ENCODE assay signal across 14 cellular contexts in genomic region chr11:62122076-62122475, GRCh38. TPM values are rescaled to one million over a fixed set of nuclear protein-coding genes. Genes with fewer than 3 reads are reported as not detected.
DNase-seq lines count a peak whose midpoint lies in the region; ATAC-seq, FAIRE-seq and TF ChIP-seq lines count a peak whose summit lies in the region.
"Had no signal": no experiment of that assay in that cellular context is flagged by ENCODE, and none has a peak within 500 bp of the region (broad histone marks: within the 10 kb centered on the region; RNA-seq: fewer than 3 reads in every experiment).

No MANE protein-coding gene starts in this region.

- no peaks in the 10 kb centered on the region for H3K36me3 Mint-ChIP-seq in neural progenitor cell
- peaks cover 3 to 7% of the 10 kb centered on the region in 2 donors for H3K36me3 Mint-ChIP-seq in activated T-cell treated with anti-CD3 and anti-CD28 coated beads, Interleukin-2, amount 50 U/mL, for 72 hours (ENCODE audit: insufficient read depth in 2 of 2)
- peaks cover 26% of the 10 kb centered on the region for H3K36me3 Mint-ChIP-seq in activated T-cell treated with anti-CD3 and anti-CD28 coated beads, Interleukin-2, amount 50 U/mL, for 24 hours (ENCODE audit: low read depth)

- peak overlapping the region; percentile 39 for H3K27ac Mint-ChIP-seq in neural progenitor cell
- H3K27ac Mint-ChIP-seq in activated T-cell treated with anti-CD3 and anti-CD28 coated beads, Interleukin-2, amount 50 U/mL, for 72 hours = no peak overlapping the region
- no peak overlapping the region for H3K27ac Mint-ChIP-seq in activated T-cell treated with anti-CD3 and anti-CD28 coated beads, Interleukin-2, amount 50 U/mL, for 24 hours
- H3K27ac Mint-ChIP-seq: T-helper 1 cell treated with Interleukin-12 subunit alpha and Interleukin-12 subunit beta and Interleukin-4 antibody, amounts not matched to agents 30 μg/mL and 1 μg/mL, for 36 hours had no signal

- H3K79me2 ChIP-seq in MM.1S (ENCODE audit: low read length) (peaks cover 33% of the 10 kb centered on the region), K562 (ENCODE audit: control insufficient read depth, insufficient read depth, low read length) (peaks cover 33% of the 10 kb centered on the region), neural progenitor cell (ENCODE audit: low read depth) (peaks cover 32% of the 10 kb centered on the region)

- H3K9me3 ChIP-seq in MM.1S (replicated peaks; ENCODE audit: insufficient read depth, low read length) = no peaks in the 10 kb centered on the region
- no peaks in the 10 kb centered on the region for H3K9me3 ChIP-seq in K562 (replicated peaks; ENCODE audit: control insufficient read depth, insufficient read depth, low read depth, low read length)
- H3K9me3 ChIP-seq in neural progenitor cell (ENCODE audit: low read depth) = no peaks in the 10 kb centered on the region
- H3K9me3 ChIP-seq: left lung, thoracic aorta had no signal

- H3K36me3 ChIP-seq in MM.1S (replicated peaks; ENCODE audit: insufficient read depth, low read length) (no peaks in the 10 kb centered on the region), K562 (ENCODE audit: control insufficient read depth, insufficient read depth, low read length) (peaks cover 15% of the 10 kb centered on the region), neural progenitor cell (no peaks in the 10 kb centered on the region)
- H3K36me3 ChIP-seq: left lung, thoracic aorta had no signal

- POLR2A ChIA-PET in K562 (lab: Yijun Ruan, JAX) = no interaction called here

- no peaks in the 10 kb centered on the region for H3K9me1 ChIP-seq in K562 (ENCODE audit: control insufficient read depth, insufficient read depth, low read length)

- H3K27ac ChIP-seq in MM.1S (ENCODE audit: low read length) (no peak overlapping the region), K562 (ENCODE audit: extremely low read depth, low read depth, low read length) (no peak overlapping the region), neural progenitor cell (no peak overlapping the region)
- H3K27ac ChIP-seq: left lung, thoracic aorta had no signal

- H4K20me1 ChIP-seq in MM.1S (ENCODE audit: insufficient read depth, low read length) (no peaks in the 10 kb centered on the region), K562 (replicated peaks; ENCODE audit: control insufficient read depth, insufficient read depth, low read length) (peaks cover 13% of the 10 kb centered on the region; the same call in 1 of the 2 replicates), neural progenitor cell (ENCODE audit: low read depth) (peaks cover 27% of the 10 kb centered on the region)

- H2AFZ ChIP-seq in MM.1S (ENCODE audit: low read length) (no peak overlapping the region), K562 (ENCODE audit: low read depth, low read length) (peak overlapping the region; percentile 61), neural progenitor cell (replicated peaks) (peak overlapping the region; percentile 99)

- no peak overlapping the region for H3K4me2 ChIP-seq in MM.1S (ENCODE audit: low read depth, low read length)
- no peak overlapping the region for H3K4me2 ChIP-seq in K562 (ENCODE audit: insufficient read depth, low read length)
- H3K4me2 ChIP-seq in neural progenitor cell = no peak overlapping the region

- H3K4me1 Mint-ChIP-seq in neural progenitor cell = peaks cover 32% of the 10 kb centered on the region
- peaks cover 28% of the 10 kb centered on the region for H3K4me1 Mint-ChIP-seq in activated T-cell treated with anti-CD3 and anti-CD28 coated beads, Interleukin-2, amount 50 U/mL, for 72 hours (ENCODE audit: low read depth)
- peaks cover 27% of the 10 kb centered on the region for H3K4me1 Mint-ChIP-seq in activated T-cell treated with anti-CD3 and anti-CD28 coated beads, Interleukin-2, amount 50 U/mL, for 24 hours (ENCODE audit: low read depth)

- H3K9me2 ChIP-seq in MM.1S (replicated peaks; ENCODE audit: insufficient read depth, low read length) = no peaks in the 10 kb centered on the region

- 37% methylated on average over 6 of the region's 6 CpGs for WGBS in K562 (ENCODE audit: insufficient coverage, low coverage, missing lambda C conversion rate)

- intact Hi-C loops in K562 (cut with micrococcal nuclease) = no loop called here

- no peak for TF ChIP-seq POLR2A in K562 (conservative IDR thresholded peaks at IDR 0.05)

- DNase-seq in SIG-M5 treated with dmso at 0.1 percent for 504 hours (lab: John Stamatoyannopoulos, UW; ENCODE audit: unreplicated experiment) (peak; percentile 37), SIG-M5 (lab: John Stamatoyannopoulos, UW) (no peak), MM.1S (no peak), K562 (ENCODE audit: extremely low read depth in 1 of 4, low spot score in 3 of 4) (peak in 2 of 4 experiments; percentile 4 to 42), neural progenitor cell (ENCODE audit: low spot score) (peak; percentile 59), NCI-H187 (lab: John Stamatoyannopoulos, UW) (no peak)
- no peak for DNase-seq in activated T-cell treated with anti-CD3 and anti-CD28 coated beads, Interleukin-2, amount 50 U/mL, for 72 hours
- DNase-seq in activated T-cell treated with anti-CD3 and anti-CD28 coated beads, Interleukin-2, amount 50 U/mL, for 24 hours = no peak
- DNase-seq: AML-193; central memory CD4-positive, alpha-beta T cell; left lung; NCI-H2171 had no signal

- no peaks in the 10 kb centered on the region for H3K27me3 Mint-ChIP-seq in neural progenitor cell (ENCODE audit: insufficient read depth, low read depth)
- peaks cover 5% of the 10 kb centered on the region for H3K27me3 Mint-ChIP-seq in activated T-cell treated with anti-CD3 and anti-CD28 coated beads, Interleukin-2, amount 50 U/mL, for 72 hours (ENCODE audit: low read depth)
- H3K27me3 Mint-ChIP-seq in activated T-cell treated with anti-CD3 and anti-CD28 coated beads, Interleukin-2, amount 50 U/mL, for 24 hours = peaks cover 2% of the 10 kb centered on the region

- no peak for TF ChIP-seq EP300 in K562 (IDR thresholded peaks at IDR 0.05; ENCODE audit: low read length)

- CTCF ChIA-PET in K562 (lab: Yijun Ruan, JAX; ENCODE audit: low intra/inter-chr PET ratio) = no interaction called here

- no peak for FAIRE-seq in K562 (lab: Jason Lieb, UNC)

- no peak overlapping the region for H3K4me3 ChIP-seq in MM.1S (ENCODE audit: low read length)
- H3K4me3 ChIP-seq in K562 = no peak overlapping the region
- no peak overlapping the region for H3K4me3 ChIP-seq in neural progenitor cell
- H3K4me3 ChIP-seq: left lung, thoracic aorta had no signal

- no peak overlapping the region for H3K9ac ChIP-seq in MM.1S (ENCODE audit: low read length)
- H3K9ac ChIP-seq in K562 (ENCODE audit: insufficient read depth in 1 of 2, low read depth in 2 of 2, low read length in 2 of 2) = no peak overlapping the region
- no peak overlapping the region for H3K9ac ChIP-seq in neural progenitor cell

- in situ Hi-C loops in K562 (cut with MboI) = no loop called here

- peak overlapping the region; percentile 30 for H3K4me3 Mint-ChIP-seq in neural progenitor cell
- H3K4me3 Mint-ChIP-seq in activated T-cell treated with anti-CD3 and anti-CD28 coated beads, Interleukin-2, amount 50 U/mL, for 72 hours = no peak overlapping the region
- H3K4me3 Mint-ChIP-seq in activated T-cell treated with anti-CD3 and anti-CD28 coated beads, Interleukin-2, amount 50 U/mL, for 24 hours = no peak overlapping the region
- H3K4me3 Mint-ChIP-seq: T-helper 1 cell treated with Interleukin-12 subunit alpha and Interleukin-12 subunit beta and Interleukin-4 antibody, amounts not matched to agents 30 μg/mL and 1 μg/mL, for 36 hours had no signal

- no peak for TF ChIP-seq RAD21 in K562 (CRISPR knock-in tag; conservative IDR thresholded peaks at IDR 0.05 in 1 of 2, IDR thresholded peaks at IDR 0.05 in 1 of 2)

- no peak for ATAC-seq in K562
- no peak for ATAC-seq in activated T-cell treated with anti-CD3 and anti-CD28 coated beads, Interleukin-2, amount 50 U/mL, for 72 hours (replicated peaks in 1 of 2)
- ATAC-seq: left lung had no signal

- no peaks in the 10 kb centered on the region for H3K9me3 Mint-ChIP-seq in neural progenitor cell
- H3K9me3 Mint-ChIP-seq in activated T-cell treated with anti-CD3 and anti-CD28 coated beads, Interleukin-2, amount 50 U/mL, for 72 hours = no peaks in the 10 kb centered on the region
- H3K9me3 Mint-ChIP-seq in activated T-cell treated with anti-CD3 and anti-CD28 coated beads, Interleukin-2, amount 50 U/mL, for 24 hours = no peaks in the 10 kb centered on the region
- H3K9me3 Mint-ChIP-seq: T-helper 1 cell treated with Interleukin-12 subunit alpha and Interleukin-12 subunit beta and Interleukin-4 antibody, amounts not matched to agents 30 μg/mL and 1 μg/mL, for 36 hours had no signal

- H3F3A ChIP-seq in MM.1S (ENCODE audit: insufficient read depth, low read length) (no peaks in the 10 kb centered on the region), neural progenitor cell (ENCODE audit: low read depth) (peaks cover 4% of the 10 kb centered on the region)

- H3K27me3 ChIP-seq in MM.1S (replicated peaks; ENCODE audit: insufficient read depth, low read length) (no peaks in the 10 kb centered on the region), K562 (ENCODE audit: control insufficient read depth in 2 of 2, insufficient read depth in 2 of 2, low read length in 2 of 2) (no peaks in the 10 kb centered on the region), neural progenitor cell (no peaks in the 10 kb centered on the region)
- H3K27me3 ChIP-seq: left lung had no signal

- H3K4me1 ChIP-seq in MM.1S (ENCODE audit: low read length) = peaks cover 6% of the 10 kb centered on the region; the same call in 1 of the 2 replicates
- peaks cover 11 to 16% of the 10 kb centered on the region in 2 experiments; a peak in 4 of 5 replicates for H3K4me1 ChIP-seq in K562 (replicated peaks in 1 of 2; ENCODE audit: control insufficient read depth in 2 of 2, insufficient read depth in 2 of 2, low read length in 2 of 2)
- peaks cover 19% of the 10 kb centered on the region for H3K4me1 ChIP-seq in neural progenitor cell

- TF ChIP-seq CTCF in MM.1S (IDR thresholded peaks at IDR 0.05; ENCODE audit: low read length) (peak; percentile 22), K562 (IDR thresholded peaks at IDR 0.05 in 2 of 3, conservative IDR thresholded peaks at IDR 0.05 in 1 of 3; ENCODE audit: insufficient read depth in 2 of 3, low read depth in 1 of 3, low read length in 3 of 3) (peak; percentile 35 to 38 (median 37); a peak in 4 of 6 replicates), neural progenitor cell (IDR thresholded peaks at IDR 0.05) (peak; percentile 53)

- BruUV-seq in K562 (replicated peaks; lab: Mats Ljungman, UMichigan) = no TSS peak

RNA-seq across cellular contexts. Expression of gene INCENP, which starts 1.7 kb away (rescaled TPM):
- total RNA-seq in K562 (2011; cell fraction: chromatin; rRNA removed; ENCODE audit: low replicate concordance) = 77.0 and 104 TPM in 2 replicates
- 49.2 and 49.6 TPM in 2 replicates for total RNA-seq in K562 (2011; cell fraction: nucleolus; rRNA removed)
- 50.6 and 77.9 TPM in 2 replicates for total RNA-seq in K562 (2011; cell fraction: nucleoplasm; rRNA removed)
- total RNA-seq in K562 (2014; rRNA removed) (51.4 and 59.4 TPM in 2 replicates), K562 (2014; rRNA removed; fragmentation: Illumina TruSeq; extraction: Trizol) (25.0 and 35.2 TPM in 2 replicates), K562 (2015; rRNA removed; fragmentation: Illumina TruSeq; extraction: Trizol) (28.2 and 29.9 TPM in 2 replicates), K562 (2021) (78.1 and 97.9 TPM in 2 replicates), neural progenitor cell (ENCODE audit: low replicate concordance) (73.9 and 135 TPM in 2 replicates)
- polyA plus RNA-seq in K562 (2011; rRNA removed) (25.2 and 37.0 TPM in 2 replicates), K562 (2014; fragmentation: Illumina TruSeq; extraction: Trizol) (40.9 and 52.0 TPM in 2 replicates), K562 (2014; fragmentation: Nextera tagmentation; extraction: Ambion mirVana) (1 to 10 TPM; 1.1 to 3.3 TPM), K562 (2014; rRNA removed) (41.9 and 46.4 TPM in 2 replicates)
- 28.9 and 42.0 TPM in 2 replicates for polyA plus RNA-seq in K562 (2011; cell fraction: cytosol; rRNA removed)
- 66.5 and 106 TPM in 2 replicates for polyA plus RNA-seq in K562 (2011; cell fraction: nucleus; rRNA removed)
- polyA plus RNA-seq in K562 (2012) = 39.2 and 41.6 TPM in 2 replicates
- polyA minus RNA-seq in K562 (2011; rRNA and poly(A)+ RNA removed) = 31.3 and 39.8 TPM in 2 replicates
- 62.3 and 71.7 TPM in 2 replicates for polyA minus RNA-seq in K562 (2011; cell fraction: cytosol; rRNA and poly(A)+ RNA removed)
- polyA minus RNA-seq in K562 (2011; cell fraction: nucleus; rRNA and poly(A)+ RNA removed) = 29.8 and 46.9 TPM in 2 replicates
- total RNA-seq in activated T-cell treated with anti-CD3 and anti-CD28 coated beads, Interleukin-2, amount 50 U/mL, for 72 hours = 100 to 1,000 TPM; 129 to 161 TPM

Comparison
In these comparisons a context has a peak if more than half of its experiments do, and no peak if none do; other contexts are left out.
1. DNase-seq: peak in SIG-M5 treated with dmso at 0.1 percent for 504 hours (single experiment) and neural progenitor cell (single experiment); none in SIG-M5 (single experiment), MM.1S (single experiment), NCI-H187 (0 of 2), activated T-cell treated with anti-CD3 and anti-CD28 coated beads, Interleukin-2, amount 50 U/mL, for 72 hours (0 of 2) and activated T-cell treated with anti-CD3 and anti-CD28 coated beads, Interleukin-2, amount 50 U/mL, for 24 hours (single experiment).
2. Peak in every context shown above with its lines, with median percentiles within 50 percentile points of each other: CTCF ChIP-seq.